14 cellular contexts compared by ENCODE assay signal in the genomic region with DNA sequence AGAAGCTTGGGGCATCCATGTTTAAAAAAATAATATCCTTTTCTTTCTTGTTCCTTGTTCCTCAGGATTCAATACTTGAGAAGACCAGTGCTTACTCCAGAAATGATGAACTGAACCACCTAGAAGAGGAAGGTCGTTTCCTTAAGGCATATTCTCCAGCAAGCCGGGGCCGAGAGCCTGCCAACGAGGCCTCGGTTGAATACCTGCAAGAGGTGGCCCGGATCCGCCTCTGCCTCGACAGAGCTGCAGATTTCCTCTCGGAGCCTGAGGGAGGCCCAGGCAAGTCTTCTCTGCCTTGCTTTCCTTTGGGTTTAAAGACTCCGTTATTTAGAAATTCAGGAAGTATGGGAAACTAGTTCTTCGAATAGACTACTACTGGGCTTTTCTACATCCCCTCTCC. TPM values are rescaled to one million over a fixed set of nuclear protein-coding genes. Genes with fewer than 3 reads are reported as not detected.
A peak's percentile ranks its signal among the peaks of the same experiment; 100 is the strongest.
DNase-seq lines count a peak whose midpoint lies in the region; ATAC-seq and TF ChIP-seq lines count a peak whose summit lies in the region.
"Had no signal": no experiment of that assay in that cellular context is flagged by ENCODE, and none has a peak within 500 bp of the region (broad histone marks: within the 10 kb centered on the region; RNA-seq: fewer than 3 reads in every experiment).

No MANE protein-coding gene starts in this region.

- H3K36me3 ChIP-seq in osteoblast (ENCODE audit: insufficient read depth, low read length) = peaks cover 93% of the 10 kb centered on the region

- no peaks in the 10 kb centered on the region for H3K27me3 ChIP-seq in osteoblast (ENCODE audit: insufficient read depth, low read length)
- H3K27me3 ChIP-seq: BLaER1 treated with 17β-estradiol and CSF1 and Interleukin-3, amounts not matched to agents 10 nM and 100 nM had no signal

- intact Hi-C loops in activated T-helper 1 cell treated with anti-CD3 and anti-CD28 coated beads, Interleukin-12 subunit alpha, Interleukin-12 subunit beta, Interleukin-2, Interleukin-4 antibody, amounts not matched to agents 30 ng/mL and 10 ng/mL and 1 ng/mL, durations not matched to agents 14 hours and 24 hours and 36 hours (cut with micrococcal nuclease) = no loop called here

- no peak overlapping the region for H3K4me2 ChIP-seq in osteoblast (ENCODE audit: insufficient read depth, low read length)
- H3K4me2 ChIP-seq: BLaER1 treated with 17β-estradiol and CSF1 and Interleukin-3, amounts not matched to agents 10 nM and 100 nM; GM23338 had no signal

- ATAC-seq in HG03460 (IDR thresholded peaks at IDR 0.05; ENCODE audit: unreplicated experiment) (no peak), GM21447 (IDR thresholded peaks at IDR 0.05; ENCODE audit: unreplicated experiment) (no peak)
- ATAC-seq: CD8-positive, alpha-beta T cell; GM23338 had no signal

- H3K4me3 Mint-ChIP-seq in activated T-cell treated with anti-CD3 and anti-CD28 coated beads, Interleukin-2, amount 50 U/mL, for 24 hours = no peak overlapping the region
- H3K4me3 Mint-ChIP-seq in activated T-helper 1 cell treated with anti-CD3 and anti-CD28 coated beads, Interleukin-12 subunit alpha, Interleukin-12 subunit beta, Interleukin-2, Interleukin-4 antibody, amounts not matched to agents 30 ng/mL and 10 ng/mL and 1 ng/mL, durations not matched to agents 14 hours and 24 hours and 36 hours = no peak overlapping the region
- H3K4me3 Mint-ChIP-seq: B cell; CD8-positive, alpha-beta T cell; GM23338 had no signal

- no peak overlapping the region for H3K4me3 ChIP-seq in osteoblast (ENCODE audit: insufficient read depth, low read length)
- H3K4me3 ChIP-seq: BLaER1 treated with 17β-estradiol and CSF1 and Interleukin-3, amounts not matched to agents 10 nM and 100 nM; GM23338 had no signal

- no peaks in the 10 kb centered on the region for H4K20me1 ChIP-seq in osteoblast (ENCODE audit: insufficient read depth, low read length)

- no peak overlapping the region for H3K27ac ChIP-seq in osteoblast (ENCODE audit: low read depth, low read length)
- H3K27ac ChIP-seq: BLaER1 treated with 17β-estradiol and CSF1 and Interleukin-3, amounts not matched to agents 10 nM and 100 nM; HL-60 had no signal

- no peaks in the 10 kb centered on the region for H3K9me3 Mint-ChIP-seq in activated T-cell treated with anti-CD3 and anti-CD28 coated beads, Interleukin-2, amount 50 U/mL, for 24 hours
- no peaks in the 10 kb centered on the region for H3K9me3 Mint-ChIP-seq in activated T-helper 1 cell treated with anti-CD3 and anti-CD28 coated beads, Interleukin-12 subunit alpha, Interleukin-12 subunit beta, Interleukin-2, Interleukin-4 antibody, amounts not matched to agents 30 ng/mL and 10 ng/mL and 1 ng/mL, durations not matched to agents 14 hours and 24 hours and 36 hours
- H3K9me3 Mint-ChIP-seq: CD8-positive, alpha-beta T cell; GM23338 had no signal

- H3K9me3 ChIP-seq in osteoblast (ENCODE audit: low read depth, low read length) = no peaks in the 10 kb centered on the region
- H3K9me3 ChIP-seq: BLaER1 treated with 17β-estradiol and CSF1 and Interleukin-3, amounts not matched to agents 10 nM and 100 nM had no signal

- H3K27ac Mint-ChIP-seq in activated T-cell treated with anti-CD3 and anti-CD28 coated beads, Interleukin-2, amount 50 U/mL, for 24 hours = peak overlapping the region; percentile 69
- H3K27ac Mint-ChIP-seq in activated T-helper 1 cell treated with anti-CD3 and anti-CD28 coated beads, Interleukin-12 subunit alpha, Interleukin-12 subunit beta, Interleukin-2, Interleukin-4 antibody, amounts not matched to agents 30 ng/mL and 10 ng/mL and 1 ng/mL, durations not matched to agents 14 hours and 24 hours and 36 hours = peak overlapping the region; percentile 2
- H3K27ac Mint-ChIP-seq: B cell; CD8-positive, alpha-beta T cell; GM23338 had no signal

- DNase-seq in activated T-cell treated with anti-CD3 and anti-CD28 coated beads, Interleukin-2, amount 50 U/mL, for 24 hours = no peak
- DNase-seq in activated T-cell treated with anti-CD3 and anti-CD28 coated beads for 4 hours = no peak
- no peak for DNase-seq in activated T-helper 1 cell treated with anti-CD3 and anti-CD28 coated beads, Interleukin-12 subunit alpha, Interleukin-12 subunit beta, Interleukin-2, Interleukin-4 antibody, amounts not matched to agents 30 ng/mL and 10 ng/mL and 1 ng/mL, durations not matched to agents 14 hours and 24 hours and 36 hours (ENCODE audit: low spot score)
- peak; percentile 31 for DNase-seq in osteoblast (ENCODE audit: insufficient read length, low spot score, missing footprints)
- DNase-seq: Calu3; CD8-positive, alpha-beta T cell; GF-D8; HCEC 1CT had no signal

- H3K36me3 Mint-ChIP-seq in activated T-cell treated with anti-CD3 and anti-CD28 coated beads, Interleukin-2, amount 50 U/mL, for 24 hours (ENCODE audit: low read depth) = peaks cover 97% of the 10 kb centered on the region
- H3K36me3 Mint-ChIP-seq in activated T-helper 1 cell treated with anti-CD3 and anti-CD28 coated beads, Interleukin-12 subunit alpha, Interleukin-12 subunit beta, Interleukin-2, Interleukin-4 antibody, amounts not matched to agents 30 ng/mL and 10 ng/mL and 1 ng/mL, durations not matched to agents 14 hours and 24 hours and 36 hours (ENCODE audit: low read depth) = peaks cover 64% of the 10 kb centered on the region

- TF ChIP-seq CTCF in osteoblast (IDR thresholded peaks at IDR 0.05; ENCODE audit: extremely low read depth, low read depth, low read length) = no peak

- H3K4me1 ChIP-seq in osteoblast (ENCODE audit: insufficient read depth, low read length) = no peaks in the 10 kb centered on the region

- no peaks in the 10 kb centered on the region for H3K79me2 ChIP-seq in osteoblast (ENCODE audit: insufficient read depth, low read length)

- H2AFZ ChIP-seq in osteoblast (ENCODE audit: low read length) = no peak overlapping the region
- H2AFZ ChIP-seq: GM23338 had no signal

- no peaks in the 10 kb centered on the region for H3K4me1 Mint-ChIP-seq in activated T-cell treated with anti-CD3 and anti-CD28 coated beads, Interleukin-2, amount 50 U/mL, for 24 hours (ENCODE audit: low read depth)
- peaks cover 5% of the 10 kb centered on the region for H3K4me1 Mint-ChIP-seq in activated T-helper 1 cell treated with anti-CD3 and anti-CD28 coated beads, Interleukin-12 subunit alpha, Interleukin-12 subunit beta, Interleukin-2, Interleukin-4 antibody, amounts not matched to agents 30 ng/mL and 10 ng/mL and 1 ng/mL, durations not matched to agents 14 hours and 24 hours and 36 hours (ENCODE audit: low read depth)
- H3K4me1 Mint-ChIP-seq: B cell had no signal

- H3K27me3 Mint-ChIP-seq in activated T-cell treated with anti-CD3 and anti-CD28 coated beads, Interleukin-2, amount 50 U/mL, for 24 hours = no peaks in the 10 kb centered on the region
- H3K27me3 Mint-ChIP-seq in activated T-helper 1 cell treated with anti-CD3 and anti-CD28 coated beads, Interleukin-12 subunit alpha, Interleukin-12 subunit beta, Interleukin-2, Interleukin-4 antibody, amounts not matched to agents 30 ng/mL and 10 ng/mL and 1 ng/mL, durations not matched to agents 14 hours and 24 hours and 36 hours (ENCODE audit: insufficient read depth) = no peaks in the 10 kb centered on the region
- H3K27me3 Mint-ChIP-seq: B cell had no signal

RNA-seq across cellular contexts. Expression of a gene that starts 42.5 kb away (rescaled TPM):
- total RNA-seq in activated T-helper 1 cell treated with anti-CD3 and anti-CD28 coated beads, Interleukin-12 subunit alpha, Interleukin-12 subunit beta, Interleukin-2, Interleukin-4 antibody, amounts not matched to agents 30 ng/mL and 10 ng/mL and 1 ng/mL, durations not matched to agents 14 hours and 24 hours and 36 hours = 15.6 and 16.9 TPM in 2 replicates
- 19.5 and 25.9 TPM in 2 replicates for total RNA-seq in osteoblast
